Comparison of ENCODE assay signal across 17 cellular contexts in genomic region chr7:28364082-28364481, GRCh38. TPM values are rescaled to one million over a fixed set of nuclear protein-coding genes. Genes with fewer than 3 reads are reported as not detected.
DNase-seq lines count a peak whose midpoint lies in the region; ATAC-seq, FAIRE-seq and TF ChIP-seq lines count a peak whose summit lies in the region.
"Had no signal": no experiment of that assay in that cellular context is flagged by ENCODE, and none has a peak within 500 bp of the region (broad histone marks: within the 10 kb centered on the region; RNA-seq: fewer than 3 reads in every experiment).

No MANE protein-coding gene starts in this region.

- no peak for TF ChIP-seq POLR2A in HCT116 (IDR thresholded peaks at IDR 0.05; ENCODE audit: borderline replicate concordance, extremely low read depth, insufficient read depth, insufficient read length)
- no peak for TF ChIP-seq POLR2A in GM12878 (IDR thresholded peaks at IDR 0.05; ENCODE audit: low read depth, low read length)

- 54% methylated on average over 3 of the region's 3 CpGs for WGBS in GM12878 (ENCODE audit: insufficient coverage, insufficient replicate concordance, low lambda C conversion rate, missing lambda C conversion rate)
- WGBS in mesendoderm (ENCODE audit: extremely low coverage, insufficient coverage, low lambda C conversion rate) = no CpG with 5 or more reads among the region's 3 CpGs

- ATAC-seq in HCT116 (no peak), GM12878 (no peak)
- ATAC-seq: T-helper 17 cell had no signal

- H4K8ac ChIP-seq in mesendoderm (ENCODE audit: low read depth, low read length) = no peak overlapping the region

- peaks cover 4 to 9% (median 6%) of the 10 kb centered on the region in 3 donors for H3K27me3 Mint-ChIP-seq in immature natural killer cell (ENCODE audit: low read depth in 3 of 3)
- H3K27me3 Mint-ChIP-seq: T-helper 17 cell had no signal

- no peak overlapping the region for H3K9ac ChIP-seq in HCT116 (ENCODE audit: low read length)
- H3K9ac ChIP-seq in GM12878 (ENCODE audit: control insufficient read depth, insufficient read depth, low read length) = no peak overlapping the region
- H3K9ac ChIP-seq in mesendoderm (ENCODE audit: low read length) = no peak overlapping the region

- H3K4ac ChIP-seq in mesendoderm (ENCODE audit: low read depth, low read length) = no peak overlapping the region

- H3K36me3 Mint-ChIP-seq in immature natural killer cell = peaks cover 0 to 12% (median 3%) of the 10 kb centered on the region in 3 donors

- peaks cover 0 to 7% (median 3%) of the 10 kb centered on the region in 6 donors for H3K9me3 Mint-ChIP-seq in immature natural killer cell

- no peak overlapping the region for H3K4me3 ChIP-seq in HCT116 (replicated peaks in 1 of 2; ENCODE audit: low read depth in 1 of 2, low read length in 2 of 2)
- no peak overlapping the region for H3K4me3 ChIP-seq in GM12878
- H3K4me3 ChIP-seq in mesendoderm (ENCODE audit: low read length) = no peak overlapping the region

- H3K18ac ChIP-seq in mesendoderm (ENCODE audit: low read length) = no peak overlapping the region

- H3K27me3 ChIP-seq in HCT116 (ENCODE audit: insufficient read depth, low read length) (no peaks in the 10 kb centered on the region), GM12878 (replicated peaks in 1 of 2; ENCODE audit: control insufficient read depth in 2 of 2, insufficient read depth in 2 of 2, low read length in 1 of 2) (no peaks in the 10 kb centered on the region; a peak in 1 of 4 replicates), mesendoderm (ENCODE audit: insufficient read depth, low read length, poor library complexity) (no peaks in the 10 kb centered on the region)

- H4K5ac ChIP-seq in mesendoderm (ENCODE audit: low read length) = no peak overlapping the region

- TF ChIP-seq EP300 in GM12878 (IDR thresholded peaks at IDR 0.05; ENCODE audit: borderline replicate concordance in 1 of 2, control insufficient read depth in 1 of 2, low read depth in 2 of 2, low read length in 2 of 2) = no peak

- CTCF ChIA-PET in HCT116 (lab: Charles Lee) = interaction anchor here (1.6 kb wide), 1 partner anchor 10 kb away, joined by 5 read pairs; no protein-coding TSS in a partner anchor
- CTCF ChIA-PET in GM12878 (lab: Yijun Ruan, JAX) = interaction anchor here (1.0 to 6.7 kb wide), 7 partner anchors 14 to 493 kb away, joined by 3 to 33 read pairs (median 4); no protein-coding TSS in a partner anchor

- H2BK15ac ChIP-seq in mesendoderm (replicated peaks; ENCODE audit: low read depth) = no peak overlapping the region

- peak; percentile 20 for TF ChIP-seq CTCF in C4-2B (conservative IDR thresholded peaks at IDR 0.05)
- peak in 2 of 3 experiments; percentile 52 to 68; a peak in 4 of 6 replicates for TF ChIP-seq CTCF in HCT116 (IDR thresholded peaks at IDR 0.05 in 2 of 3, conservative IDR thresholded peaks at IDR 0.05 in 1 of 3; ENCODE audit: borderline replicate concordance in 1 of 3, insufficient read depth in 1 of 3, low read depth in 2 of 3, low read length in 2 of 3)
- peak in 2 of 3 experiments; percentile 8 to 23; a peak in 2 of 6 replicates for TF ChIP-seq CTCF in GM12878 (IDR thresholded peaks at IDR 0.05 in 2 of 3, conservative IDR thresholded peaks at IDR 0.05 in 1 of 3; ENCODE audit: control insufficient read depth in 2 of 3, extremely low read depth in 1 of 3, insufficient read depth in 1 of 3, low read depth in 3 of 3, low read length in 3 of 3)

- in situ Hi-C loops in GM12878 (cut with MboI) = no loop called here

- DNase-seq in HCT116 (ENCODE audit: low read depth, low spot score) (no peak), GM12878 (ENCODE audit: low read depth, low spot score) (no peak), mesendoderm (peak; percentile 46), immature natural killer cell (no peak), superior temporal gyrus (ENCODE audit: extremely low spot score) (no peak), GOT3 (lab: John Stamatoyannopoulos, UW) (no peak)
- DNase-seq in activated CD4-positive, CD25-positive, alpha-beta regulatory T cell treated with anti-CD3 and anti-CD28 coated beads, Interleukin-2, amount 50 U/mL, for 72 hours = no peak
- DNase-seq: activated CD4-positive, alpha-beta T cell treated with anti-CD3 and anti-CD28 coated beads, Interleukin-2, amount 50 U/mL, for 48 hours; activated effector memory CD4-positive, alpha-beta T cell treated with anti-CD3 and anti-CD28 coated beads, Interleukin-2, amount 50 U/mL, for 16 hours; COR-L47; KBM-7; NCI-H2171 treated with DMSO at 0.1 percent for 48 hours; retina; T-helper 17 cell had no signal

- POLR2A ChIA-PET in HCT116 (lab: Charles Lee) = no interaction called here
- POLR2A ChIA-PET in GM12878 (lab: Charles Lee) = no interaction called here

- H2AK5ac ChIP-seq in mesendoderm (ENCODE audit: low read length) = no peak overlapping the region

- H3K79me1 ChIP-seq in mesendoderm (ENCODE audit: low read length) = no peaks in the 10 kb centered on the region

- H4K20me1 ChIP-seq in HCT116 (ENCODE audit: insufficient read depth) (no peaks in the 10 kb centered on the region), GM12878 (ENCODE audit: control insufficient read depth, insufficient read depth) (no peaks in the 10 kb centered on the region)

- H3K4me1 Mint-ChIP-seq in immature natural killer cell = no peaks in the 10 kb centered on the region
- H3K4me1 Mint-ChIP-seq: T-helper 17 cell had no signal

- H3K79me2 ChIP-seq in HCT116 (ENCODE audit: insufficient read depth, low read length) = no peaks in the 10 kb centered on the region
- no peaks in the 10 kb centered on the region for H3K79me2 ChIP-seq in GM12878 (ENCODE audit: control insufficient read depth, insufficient read depth, low read length)
- H3K79me2 ChIP-seq in mesendoderm (ENCODE audit: control insufficient read depth, insufficient read depth, low read length) = no peaks in the 10 kb centered on the region

- H3K9me2 ChIP-seq in HCT116 (ENCODE audit: insufficient read depth) = no peaks in the 10 kb centered on the region

- no peak overlapping the region for H3K4me3 Mint-ChIP-seq in immature natural killer cell
- H3K4me3 Mint-ChIP-seq: stimulated activated naive CD8-positive, alpha-beta T cell treated with anti-CD3 and anti-CD28 coated beads, Interleukin-15, Interleukin-2, amounts not matched to agents 100 ng/mL and 50 ng/mL, for 24 hours; T-helper 17 cell had no signal

- SMC1A ChIA-PET in GM12878 (lab: Charles Lee; ENCODE audit: uncharacterized antibody, unreplicated experiment) = interaction anchor here (0.8 to 3.2 kb wide), 4 partner anchors 9 to 491 kb away, joined by 3 to 15 read pairs (median 4); no protein-coding TSS in a partner anchor

- H3K23ac ChIP-seq in mesendoderm (ENCODE audit: low read length) = no peak overlapping the region

- H3K9me3 ChIP-seq in HCT116 (ENCODE audit: control insufficient read depth in 1 of 2, insufficient read depth in 1 of 2, low read depth in 1 of 2, low read length in 2 of 2) (no peaks in the 10 kb centered on the region; a peak in 1 of 4 replicates), GM12878 (replicated peaks; ENCODE audit: control insufficient read depth, insufficient read depth, low read length) (peaks cover 4% of the 10 kb centered on the region; the same call in 2 of the 3 replicates)

- RAD21 ChIA-PET in HCT116 (lab: Charles Lee; ENCODE audit: low non-redundant PET in 1 of 2, low total read pairs in 2 of 2, uncharacterized antibody in 2 of 2, unreplicated experiment in 2 of 2) = interaction anchor here in 1 of 2 experiments (1.2 kb wide), 1 partner anchor 67 kb away, joined by 3 read pairs; no protein-coding TSS in a partner anchor
- RAD21 ChIA-PET in GM12878 (lab: Charles Lee; ENCODE audit: unreplicated experiment) = interaction anchor here (0.7 to 1.2 kb wide), 2 partner anchors 9 to 1301 kb away, joined by 3 read pairs; no protein-coding TSS in a partner anchor

- no peak overlapping the region for H2BK5ac ChIP-seq in mesendoderm (ENCODE audit: low read length)

- H3K27ac ChIP-seq in C4-2B (no peak overlapping the region), HCT116 (ENCODE audit: low read depth, low read length) (no peak overlapping the region), GM12878 (ENCODE audit: control insufficient read depth, insufficient read depth) (no peak overlapping the region), mesendoderm (ENCODE audit: low read depth, low read length) (no peak overlapping the region)

- no peak for FAIRE-seq in GM12878 (lab: Jason Lieb, UNC)
- FAIRE-seq: bronchial epithelial cell had no signal

- peak; percentile 21; the same call in 1 of the 2 replicates for TF ChIP-seq RAD21 in HCT116 (IDR thresholded peaks at IDR 0.05; ENCODE audit: low read depth)
- no peak for TF ChIP-seq RAD21 in GM12878 (IDR thresholded peaks at IDR 0.05; ENCODE audit: insufficient read depth, low read depth, low read length)

- BruUV-seq in HCT116 (replicated peaks; lab: Mats Ljungman, UMichigan) (no TSS peak), GM12878 (replicated peaks; lab: Mats Ljungman, UMichigan) (no TSS peak)

- peaks cover 0 to 1% of the 10 kb centered on the region in 2 experiments; a peak in 2 of 4 replicates for H3K4me1 ChIP-seq in HCT116 (ENCODE audit: control insufficient read depth in 1 of 2, insufficient read depth in 2 of 2, low read length in 2 of 2)
- no peaks in the 10 kb centered on the region for H3K4me1 ChIP-seq in GM12878 (ENCODE audit: control insufficient read depth, insufficient read depth, low read length)
- H3K4me1 ChIP-seq in mesendoderm (ENCODE audit: control insufficient read depth, low read depth, low read length) = no peaks in the 10 kb centered on the region

- no peak overlapping the region for H3K27ac Mint-ChIP-seq in immature natural killer cell
- H3K27ac Mint-ChIP-seq: stimulated activated naive CD8-positive, alpha-beta T cell treated with anti-CD3 and anti-CD28 coated beads, Interleukin-15, Interleukin-2, amounts not matched to agents 100 ng/mL and 50 ng/mL, for 24 hours; T-helper 17 cell had no signal

- no peak overlapping the region for H2BK120ac ChIP-seq in mesendoderm (ENCODE audit: low read depth, low read length)

- intact Hi-C loops in HCT116 (cut with micrococcal nuclease) = no loop called here
- intact Hi-C loops in GM12878 (cut with micrococcal nuclease; ENCODE audit: unreplicated experiment) = loop anchor here (5.0 kb wide), 1 partner anchor 488 kb away; no protein-coding TSS in a partner anchor

- H2AFZ ChIP-seq in HCT116 (ENCODE audit: low read depth, low read length, poor library complexity, severe bottlenecking) = no peak overlapping the region
- H2AFZ ChIP-seq in GM12878 (ENCODE audit: control insufficient read depth, low read depth, low read length) = no peak overlapping the region

- H3K4me2 ChIP-seq in HCT116 (ENCODE audit: low read length) (no peak overlapping the region), GM12878 (ENCODE audit: control insufficient read depth, insufficient read depth) (no peak overlapping the region), mesendoderm (ENCODE audit: low read length) (no peak overlapping the region)

- H3K36me3 ChIP-seq in HCT116 (ENCODE audit: control insufficient read depth in 1 of 2, insufficient read depth in 2 of 2, low read length in 2 of 2) (no peaks in the 10 kb centered on the region), GM12878 (ENCODE audit: control insufficient read depth in 2 of 2, insufficient read depth in 2 of 2, low read length in 1 of 2) (no peaks in the 10 kb centered on the region), mesendoderm (ENCODE audit: control insufficient read depth, insufficient read depth, low read length) (no peaks in the 10 kb centered on the region)

- no peak overlapping the region for H3K56ac ChIP-seq in mesendoderm (ENCODE audit: low read length)

RNA-seq across cellular contexts. Expression of gene CREB5, which starts 48.2 kb away (rescaled TPM):
- total RNA-seq in HCT116 (2021; ENCODE audit: unreplicated experiment) (0.49 TPM), GM12878 (2014; rRNA removed) (74.1 and 75.6 TPM in 2 replicates), GM12878 (2014; rRNA removed; fragmentation: Illumina TruSeq; extraction: Trizol) (50.0 and 61.2 TPM in 2 replicates), GM12878 (2021) (65.7 and 66.8 TPM in 2 replicates)
- polyA plus RNA-seq in HCT116 (2012) = 0.46 and 1.3 TPM in 2 replicates
- 709 and 724 TPM in 2 replicates for total RNA-seq in GM12878 (2013; cell fraction: nucleolus; rRNA removed)
- 6.7 TPM for polyA plus RNA-seq in GM12878 (2011; ENCODE audit: low read depth)
- polyA plus RNA-seq in GM12878 (2011; rRNA removed) (42.0 and 60.2 TPM in 2 replicates), GM12878 (2014; fragmentation: Illumina TruSeq; extraction: Trizol) (50.9 and 64.8 TPM in 2 replicates), GM12878 (2014; fragmentation: Nextera tagmentation; extraction: Ambion mirVana) (10 to 100 TPM; 12.9 to 29.2 TPM), GM12878 (2014; rRNA removed) (46.9 and 55.0 TPM in 2 replicates), GM12878 (2016; fragmentation: Nextera tagmentation; extraction: Ambion mirVana) (10 to 100 TPM; 50.6 to 57.0 TPM), immature natural killer cell (under 1 TPM in 1 of 3 donors, not detected in 2; 0.37 TPM)
- polyA plus RNA-seq in GM12878 (2011; cell fraction: cytosol; rRNA removed) = 54.0 and 54.3 TPM in 2 replicates
- 268 and 302 TPM in 2 replicates for polyA plus RNA-seq in GM12878 (2011; cell fraction: nucleus; rRNA removed)
- 8.8 and 12.5 TPM in 2 replicates for polyA plus RNA-seq in GM12878 (2012)
- polyA minus RNA-seq in GM12878 (2011; rRNA and poly(A)+ RNA removed) = 136 and 141 TPM in 2 replicates
- polyA minus RNA-seq in GM12878 (2011; cell fraction: cytosol; rRNA and poly(A)+ RNA removed) = 24.7 TPM in 2 replicates
- 193 and 361 TPM in 2 replicates for polyA minus RNA-seq in GM12878 (2011; cell fraction: nucleus; rRNA and poly(A)+ RNA removed)
- polyA plus RNA-seq in mesendoderm (2013, experiment 1 of 2) = 8.3 TPM
- 8.6 TPM for polyA plus RNA-seq in mesendoderm (2013, experiment 2 of 2)

Comparison
In these comparisons a context has a peak if more than half of its experiments do, and no peak if none do; other contexts are left out.
1. RNA of gene CREB5, which starts 48.2 kb away (total RNA-seq): 50.0 to 724 TPM in GM12878; 0.49 TPM in HCT116 (single experiment); every median in the first group is over 10 times any median in the second.
2. Peak in every context shown above with its lines, with median percentiles within 50 percentile points of each other: CTCF ChIP-seq.